Comparison of ENCODE assay signal across 2 cellular contexts in the genomic region with DNA sequence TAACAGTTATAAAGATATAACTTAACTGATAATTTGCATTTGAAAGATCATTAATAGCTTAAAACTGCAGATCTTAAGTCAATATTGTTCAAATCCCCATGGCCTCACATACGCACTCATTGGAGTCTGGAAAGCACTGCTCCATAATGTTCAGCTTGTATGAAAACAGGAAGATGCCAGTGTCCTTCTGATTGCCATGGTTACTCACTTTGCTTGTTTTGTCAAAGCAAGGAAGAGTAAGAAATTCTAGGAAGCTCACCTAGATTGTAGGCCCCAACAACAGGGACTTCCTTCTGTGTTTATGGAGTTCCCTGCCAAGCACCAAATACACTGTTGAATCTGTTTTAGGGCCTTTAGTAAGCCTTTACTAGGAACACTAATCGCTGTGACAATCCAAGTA.
TF ChIP-seq lines count a peak whose summit lies in the region.

No MANE protein-coding gene starts in this region.

TF ChIP-seq in IMR-90, 13 proteins besides CTCF, POLR2A, EP300 and RAD21:
- no peak for TF ChIP-seq CHD1 (IDR thresholded peaks at IDR 0.05; ENCODE audit: low read depth, low read length)
- TF ChIP-seq SMC3 (IDR thresholded peaks at IDR 0.05; ENCODE audit: low read depth, low read length), result no peak
- TF ChIP-seq USF2 (IDR thresholded peaks at IDR 0.05; ENCODE audit: low read depth, low read length), result no peak
- TF ChIP-seq RCOR1 (IDR thresholded peaks at IDR 0.05; ENCODE audit: insufficient replicate concordance, low read length), result no peak

TF ChIP-seq in endothelial cell of umbilical vein, 7 proteins besides CTCF, POLR2A, EP300 and RAD21:
- no peak for TF ChIP-seq EZH2 (IDR thresholded peaks at IDR 0.05; ENCODE audit: borderline replicate concordance, low read depth, low read length, severe bottlenecking)
- no peak for TF ChIP-seq FOS (IDR thresholded peaks at IDR 0.05; ENCODE audit: borderline replicate concordance, insufficient read depth, low read length)
- TF ChIP-seq GATA2 (IDR thresholded peaks at IDR 0.05; ENCODE audit: insufficient read depth, insufficient read length, low read depth, low read length), result no peak
- TF ChIP-seq, protein P1, sequence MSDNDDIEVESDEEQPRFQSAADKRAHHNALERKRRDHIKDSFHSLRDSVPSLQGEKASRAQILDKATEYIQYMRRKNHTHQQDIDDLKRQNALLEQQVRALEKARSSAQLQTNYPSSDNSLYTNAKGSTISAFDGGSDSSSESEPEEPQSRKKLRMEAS (IDR thresholded peaks at IDR 0.05; ENCODE audit: insufficient read depth, insufficient read length), result no peak
- no peak for TF ChIP-seq POLR2AphosphoS5 (IDR thresholded peaks at IDR 0.05; ENCODE audit: insufficient read depth, low read depth, low read length)
- no peak for TF ChIP-seq MYC (IDR thresholded peaks at IDR 0.05; ENCODE audit: low read depth, low read length)
- no peak for TF ChIP-seq JUN (IDR thresholded peaks at IDR 0.05; ENCODE audit: borderline replicate concordance, insufficient read depth, insufficient read length, low read depth)
